Comparison of ENCODE assay signal across 8 cellular contexts in genomic region chr6:79466222-79466834, GRCh38.
DNase-seq lines count a peak whose midpoint lies in the region; ATAC-seq and TF ChIP-seq lines count a peak whose summit lies in the region.

No MANE protein-coding gene starts in this region.

- peak; percentile 28 for TF ChIP-seq CTCF in foreskin fibroblast (IDR thresholded peaks at IDR 0.05; ENCODE audit: low read depth, low read length)
- TF ChIP-seq CTCF in thoracic aorta (IDR thresholded peaks at IDR 0.05) = peak; percentile 29

- H3K4me3 ChIP-seq in foreskin fibroblast (ENCODE audit: low read depth in 1 of 2, low read length in 2 of 2) = no peak overlapping the region
- H3K4me3 ChIP-seq in thoracic aorta = no peak overlapping the region

- H3K4me1 ChIP-seq in thoracic aorta (ENCODE audit: control insufficient read depth in 1 of 2, low read depth in 2 of 2) = no peaks in the 10 kb centered on the region

- H3K9me3 ChIP-seq in thoracic aorta = no peaks in the 10 kb centered on the region

- peak; percentile 6 for DNase-seq in COR-L47 (lab: John Stamatoyannopoulos, UW)
- peak; percentile 47 for DNase-seq in HCEC 1CT
- DNase-seq in RPMI7951 (ENCODE audit: low read depth) = peak; percentile 10
- DNase-seq in foreskin fibroblast = peak; percentile 10 to 56
- DNase-seq in thoracic aorta (ENCODE audit: low spot score) = no peak
- DNase-seq in activated CD4-positive, CD25-positive, alpha-beta regulatory T cell (lab: John Stamatoyannopoulos, UW) = no peak
- no peak for DNase-seq in A172 (ENCODE audit: low spot score)

- H3K27ac ChIP-seq in thoracic aorta = no peak overlapping the region

- ATAC-seq in thoracic aorta (ENCODE audit: insufficient number of reproducible peaks, low FRiP score, low read depth) = no peak
- ATAC-seq in HG03432 (IDR thresholded peaks at IDR 0.05; ENCODE audit: unreplicated experiment) = no peak

- no peaks in the 10 kb centered on the region for H3K27me3 ChIP-seq in thoracic aorta (replicated peaks; ENCODE audit: insufficient read depth)

- no peaks in the 10 kb centered on the region for H3K36me3 ChIP-seq in thoracic aorta

Comparison
In these comparisons a context has a peak if more than half of its experiments do, and no peak if none do; other contexts are left out.
1. DNase-seq: peak in COR-L47 (single experiment), HCEC 1CT (single experiment), RPMI7951 (single experiment) and foreskin fibroblast (2 of 2); none in thoracic aorta (single experiment), activated CD4-positive, CD25-positive, alpha-beta regulatory T cell (0 of 4) and A172 (single experiment).